Comparison of ENCODE assay signal across 22 cellular contexts in the genomic region with DNA sequence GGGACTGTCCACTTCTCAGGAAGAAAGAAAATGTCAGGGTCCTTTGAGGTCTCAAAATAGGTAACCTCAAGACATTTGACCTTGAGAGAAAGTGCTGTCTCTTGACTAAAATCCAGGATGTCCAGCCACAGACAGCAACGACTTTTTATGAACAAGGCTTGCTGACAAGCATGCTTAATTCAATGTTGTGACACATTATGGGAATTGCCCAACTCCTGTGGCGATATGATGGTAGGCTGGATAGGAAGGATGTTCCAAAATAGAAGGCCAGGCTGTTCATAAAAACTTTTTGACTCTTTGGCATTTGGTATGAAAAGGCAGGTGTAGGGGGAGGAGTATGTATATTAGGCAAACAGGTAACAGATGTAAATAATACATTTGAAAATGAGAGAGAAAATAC. TPM values are rescaled to one million over a fixed set of nuclear protein-coding genes. Genes with fewer than 3 reads are reported as not detected.
"Had no signal": no experiment of that assay in that cellular context is flagged by ENCODE, and none has a peak within 500 bp of the region (broad histone marks: within the 10 kb centered on the region; RNA-seq: fewer than 3 reads in every experiment).

No MANE protein-coding gene starts in this region.

- ATAC-seq: gastrocnemius medialis; heart right ventricle; left lobe of liver; mucosa of descending colon; naive thymus-derived CD8-positive, alpha-beta T cell; psoas muscle; sciatic nerve had no signal

- DNase-seq: effector CD4-positive, alpha-beta T cell; endodermal cell; gastrocnemius medialis; heart right ventricle; hypothalamus; islet precursor cell; mucosa of descending colon; naive thymus-derived CD8-positive, alpha-beta T cell; psoas muscle; retina; stimulated activated CD4-positive, alpha-beta T cell treated with anti-CD3 and anti-CD28 coated beads, Interleukin-2, amount 100 ng/mL, for 24 hours; stimulated activated naive CD4-positive, alpha-beta T cell; stomach; substantia nigra; transverse colon had no signal

- H3K4me3 ChIP-seq: coronary artery, gastrocnemius medialis, heart right ventricle, mucosa of descending colon, psoas muscle, skin epidermis, stomach, thoracic aorta, transverse colon had no signal

RNA-seq across cellular contexts. Expression of gene EDNRA, which starts 50.8 kb away (rescaled TPM):
- total RNA-seq: dermis microvascular lymphatic vessel endothelial cell; endothelial cell of umbilical vein; naive thymus-derived CD8-positive, alpha-beta T cell had no signal
- polyA plus RNA-seq: naive thymus-derived CD8-positive, alpha-beta T cell had no signal
